Comparison of ENCODE assay signal across 9 cellular contexts in the genomic region with DNA sequence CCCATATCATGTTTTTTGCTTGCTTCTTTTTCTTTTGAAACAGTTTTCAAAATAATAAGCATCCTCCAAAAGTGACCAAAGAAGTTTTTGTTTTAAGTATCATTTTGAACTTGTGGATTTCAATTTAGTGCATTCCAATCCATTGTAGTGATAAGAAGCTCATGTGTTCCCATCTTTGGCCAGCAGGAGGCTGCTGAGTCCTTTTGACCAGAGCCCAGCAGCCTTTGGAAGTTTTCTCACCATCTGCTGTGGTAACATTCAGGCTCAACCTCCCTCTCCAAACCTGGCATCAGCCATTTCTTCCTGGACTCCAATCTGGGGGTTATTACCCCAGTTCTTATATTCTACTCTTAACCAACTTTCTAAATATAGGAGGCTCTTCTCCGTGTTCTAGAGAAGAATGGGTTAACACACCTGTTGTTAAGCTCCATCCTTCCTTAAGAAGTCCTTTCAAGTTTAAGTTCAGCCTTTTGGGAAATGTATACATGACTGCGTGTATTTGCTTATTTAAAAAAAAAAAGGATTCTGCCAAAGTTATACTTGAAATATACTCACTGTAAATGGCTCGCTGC. TPM values are rescaled to one million over a fixed set of nuclear protein-coding genes. Genes with fewer than 3 reads are reported as not detected.
DNase-seq lines count a peak whose midpoint lies in the region; ATAC-seq, FAIRE-seq and TF ChIP-seq lines count a peak whose summit lies in the region.
"Had no signal": no experiment of that assay in that cellular context is flagged by ENCODE, and none has a peak within 500 bp of the region (broad histone marks: within the 10 kb centered on the region; RNA-seq: fewer than 3 reads in every experiment).

No MANE protein-coding gene starts in this region.

- no peaks in the 10 kb centered on the region for H3K9me3 Mint-ChIP-seq in astrocyte (ENCODE audit: unreplicated experiment)
- no peaks in the 10 kb centered on the region for H3K9me3 Mint-ChIP-seq in natural killer cell treated with Interleukin-12 subunit alpha and Interleukin-12 subunit beta and Interleukin-15 and Interleukin-18, amount 100 ng/mL, for 72 hours
- H3K9me3 Mint-ChIP-seq: stimulated activated naive CD8-positive, alpha-beta T cell treated with anti-CD3 and anti-CD28 coated beads, Interleukin-15, Interleukin-2, amounts not matched to agents 100 ng/mL and 50 ng/mL, for 24 hours had no signal

- no peaks in the 10 kb centered on the region for H3K36me3 Mint-ChIP-seq in astrocyte (ENCODE audit: low read depth, unreplicated experiment)
- no peaks in the 10 kb centered on the region for H3K36me3 Mint-ChIP-seq in natural killer cell treated with Interleukin-12 subunit alpha and Interleukin-12 subunit beta and Interleukin-15 and Interleukin-18, amount 100 ng/mL, for 72 hours

- peaks cover 3% of the 10 kb centered on the region for H3K4me1 Mint-ChIP-seq in astrocyte (ENCODE audit: low read depth, unreplicated experiment)
- H3K4me1 Mint-ChIP-seq in natural killer cell treated with Interleukin-12 subunit alpha and Interleukin-12 subunit beta and Interleukin-15 and Interleukin-18, amount 100 ng/mL, for 72 hours (ENCODE audit: low read depth in 2 of 2): no peaks in the 10 kb centered on the region

- 63% methylated on average over 3 of the region's 3 CpGs for WGBS in hepatocyte (ENCODE audit: low lambda C conversion rate, missing lambda C conversion rate)

- no peaks in the 10 kb centered on the region for H3K9me2 ChIP-seq in hepatocyte (replicated peaks; ENCODE audit: insufficient read depth)

- H2AFZ ChIP-seq in OCI-LY3 (ENCODE audit: low read depth, low read length) (no peak overlapping the region), astrocyte (ENCODE audit: low read depth, low read length) (no peak overlapping the region), hepatocyte (no peak overlapping the region)

- peak; percentile 52 for ATAC-seq in GM19025 (IDR thresholded peaks at IDR 0.05; ENCODE audit: low read depth, unreplicated experiment)
- peak; percentile 91 for ATAC-seq in HG03469 (IDR thresholded peaks at IDR 0.05; ENCODE audit: unreplicated experiment)
- no peak for ATAC-seq in natural killer cell treated with Interleukin-12 subunit alpha and Interleukin-12 subunit beta and Interleukin-15 and Interleukin-18, amount 100 ng/mL, for 72 hours

- H3K36me3 ChIP-seq in OCI-LY3 (replicated peaks; ENCODE audit: low read depth, low read length) (no peaks in the 10 kb centered on the region), astrocyte (ENCODE audit: insufficient read depth, low read length) (no peaks in the 10 kb centered on the region), hepatocyte (replicated peaks; ENCODE audit: insufficient read depth, low read depth) (no peaks in the 10 kb centered on the region)

- H3K4me3 Mint-ChIP-seq in astrocyte (ENCODE audit: unreplicated experiment): no peak overlapping the region
- H3K4me3 Mint-ChIP-seq in natural killer cell treated with Interleukin-12 subunit alpha and Interleukin-12 subunit beta and Interleukin-15 and Interleukin-18, amount 100 ng/mL, for 72 hours: no peak overlapping the region
- H3K4me3 Mint-ChIP-seq: stimulated activated naive CD8-positive, alpha-beta T cell treated with anti-CD3 and anti-CD28 coated beads, Interleukin-15, Interleukin-2, amounts not matched to agents 100 ng/mL and 50 ng/mL, for 24 hours had no signal

- H3K9me3 ChIP-seq in OCI-LY3 (ENCODE audit: insufficient read depth, low read length): no peaks in the 10 kb centered on the region
- H3K9me3 ChIP-seq in astrocyte (ENCODE audit: insufficient read depth, low read depth, low read length): no peaks in the 10 kb centered on the region
- H3K9me3 ChIP-seq in hepatocyte (ENCODE audit: low read depth): no peaks in the 10 kb centered on the region

- no peak overlapping the region for H3K27ac Mint-ChIP-seq in astrocyte (ENCODE audit: unreplicated experiment)
- H3K27ac Mint-ChIP-seq in natural killer cell treated with Interleukin-12 subunit alpha and Interleukin-12 subunit beta and Interleukin-15 and Interleukin-18, amount 100 ng/mL, for 72 hours: no peak overlapping the region
- H3K27ac Mint-ChIP-seq: stimulated activated naive CD8-positive, alpha-beta T cell treated with anti-CD3 and anti-CD28 coated beads, Interleukin-15, Interleukin-2, amounts not matched to agents 100 ng/mL and 50 ng/mL, for 24 hours had no signal

- H3K27ac ChIP-seq in OCI-LY3 (ENCODE audit: low read length): no peak overlapping the region
- no peak overlapping the region for H3K27ac ChIP-seq in astrocyte (ENCODE audit: low read depth, low read length)
- H3K27ac ChIP-seq in hepatocyte: no peak overlapping the region

- H3K79me2 ChIP-seq in OCI-LY3 (ENCODE audit: low read length) (no peaks in the 10 kb centered on the region), astrocyte (ENCODE audit: insufficient read depth, low read length) (no peaks in the 10 kb centered on the region), hepatocyte (no peaks in the 10 kb centered on the region)

- no peak for FAIRE-seq in astrocyte (lab: Jason Lieb, UNC)

- H3K9ac ChIP-seq in OCI-LY3 (ENCODE audit: low read length) (no peak overlapping the region), astrocyte (ENCODE audit: low read length) (no peak overlapping the region)

- DNase-seq in D341Med (ENCODE audit: low spot score) (peak; percentile 70), astrocyte (ENCODE audit: low read depth) (peak; percentile 35), hepatocyte (ENCODE audit: low spot score) (peak; percentile 44)
- DNase-seq in stimulated activated CD4-positive, alpha-beta T cell treated with anti-CD3 and anti-CD28 coated beads, Interleukin-15, amount 100 ng/mL, for 24 hours: peak; percentile 61
- no peak for DNase-seq in natural killer cell treated with Interleukin-12 subunit alpha and Interleukin-12 subunit beta and Interleukin-15 and Interleukin-18, amount 100 ng/mL, for 72 hours (ENCODE audit: low spot score)

- H4K20me1 ChIP-seq in OCI-LY3 (ENCODE audit: insufficient read depth, low read length) (no peaks in the 10 kb centered on the region), astrocyte (ENCODE audit: insufficient read depth, low read length) (no peaks in the 10 kb centered on the region), hepatocyte (ENCODE audit: insufficient read depth, poor library complexity, severe bottlenecking) (no peaks in the 10 kb centered on the region)

- H3K27me3 ChIP-seq in OCI-LY3 (ENCODE audit: low read depth, low read length): peaks cover 26% of the 10 kb centered on the region
- no peaks in the 10 kb centered on the region for H3K27me3 ChIP-seq in astrocyte (ENCODE audit: insufficient read depth, low read length)
- no peaks in the 10 kb centered on the region for H3K27me3 ChIP-seq in hepatocyte

- no peak overlapping the region for H3K4me2 ChIP-seq in OCI-LY3 (ENCODE audit: low read length)
- H3K4me2 ChIP-seq in astrocyte (ENCODE audit: low read length): no peak overlapping the region
- H3K4me2 ChIP-seq in hepatocyte: no peak overlapping the region

- peaks cover 23% of the 10 kb centered on the region for H3K27me3 Mint-ChIP-seq in astrocyte (ENCODE audit: low read depth, unreplicated experiment)
- peaks cover 6 to 18% of the 10 kb centered on the region in 2 donors for H3K27me3 Mint-ChIP-seq in natural killer cell treated with Interleukin-12 subunit alpha and Interleukin-12 subunit beta and Interleukin-15 and Interleukin-18, amount 100 ng/mL, for 72 hours

- H3K4me3 ChIP-seq in OCI-LY3 (ENCODE audit: low read length) (no peak overlapping the region), astrocyte (ENCODE audit: insufficient read depth, low read depth, low read length) (no peak overlapping the region), hepatocyte (no peak overlapping the region)

- H3K4me1 ChIP-seq in OCI-LY3 (ENCODE audit: low read length): no peaks in the 10 kb centered on the region
- no peaks in the 10 kb centered on the region for H3K4me1 ChIP-seq in astrocyte (ENCODE audit: insufficient read depth, low read length)
- no peaks in the 10 kb centered on the region for H3K4me1 ChIP-seq in hepatocyte (ENCODE audit: insufficient read depth)

- TF ChIP-seq CTCF in OCI-LY3 (IDR thresholded peaks at IDR 0.05; ENCODE audit: low read depth, low read length) (peak; percentile 67), astrocyte (IDR thresholded peaks at IDR 0.05; ENCODE audit: insufficient read depth, low read depth, low read length) (peak; percentile 82), hepatocyte (IDR thresholded peaks at IDR 0.05; ENCODE audit: poor library complexity) (peak; percentile 32)

RNA-seq across cellular contexts. Expression of a gene that starts 39.0 kb away (rescaled TPM):
- total RNA-seq in astrocyte (0.41 TPM in 1 of 2 replicates, not detected in the other), hepatocyte (1.4 TPM in 1 of 2 replicates, not detected in the other)
- polyA plus RNA-seq in hepatocyte: not detected in 2 replicates
- total RNA-seq in natural killer cell treated with Interleukin-12 subunit alpha and Interleukin-12 subunit beta and Interleukin-15 and Interleukin-18, amount 100 ng/mL, for 72 hours: 1 to 10 TPM; 1.2 to 2.2 TPM

Comparison
In these comparisons a context has a peak if more than half of its experiments do, and no peak if none do; other contexts are left out.
1. ATAC-seq: peak in GM19025 (single experiment) and HG03469 (single experiment); none in natural killer cell treated with Interleukin-12 subunit alpha and Interleukin-12 subunit beta and Interleukin-15 and Interleukin-18, amount 100 ng/mL, for 72 hours (0 of 2).
2. CTCF ChIP-seq: peak in every context shown above with its lines; median percentile 82 in astrocyte; 67 in OCI-LY3; 32 in hepatocyte.